In genomic region chr12:81207173-81207572, GRCh38 we compare ENCODE assay signal across 18 cellular contexts.
DNase-seq lines count a peak whose midpoint lies in the region; ATAC-seq and TF ChIP-seq lines count a peak whose summit lies in the region.
"Had no signal": no experiment of that assay in that cellular context is flagged by ENCODE, and none has a peak within 500 bp of the region (broad histone marks: within the 10 kb centered on the region; RNA-seq: fewer than 3 reads in every experiment).

No MANE protein-coding gene starts in this region.

- H3K36me3 ChIP-seq in NT2/D1 (ENCODE audit: insufficient read depth, insufficient read length, low read length) (no peaks in the 10 kb centered on the region), neural cell (ENCODE audit: insufficient read depth, low read length) (no peaks in the 10 kb centered on the region)
- H3K36me3 ChIP-seq: BLaER1 treated with 17β-estradiol and CSF1 and Interleukin-3, amounts not matched to agents 10 nM and 100 nM had no signal

- no peak overlapping the region for H2BK120ac ChIP-seq in H9 (ENCODE audit: low read depth, low read length, poor library complexity, severe bottlenecking)

- no peak for ATAC-seq in natural killer cell treated with Interleukin-12 subunit alpha and Interleukin-12 subunit beta and Interleukin-15 and Interleukin-18, amount 100 ng/mL, for 72 hours
- ATAC-seq: CD8-positive, alpha-beta T cell; HepG2 had no signal

- H3K9ac ChIP-seq in H9 (ENCODE audit: extremely low read depth, insufficient read length, low read length) (no peak overlapping the region), NT2/D1 (ENCODE audit: insufficient read length, low read depth) (no peak overlapping the region), neural cell (ENCODE audit: low read length) (no peak overlapping the region)
- H3K9ac ChIP-seq: BLaER1 treated with 17β-estradiol and CSF1 and Interleukin-3, amounts not matched to agents 10 nM and 100 nM had no signal

- H3K4me3 ChIP-seq in NT2/D1 (ENCODE audit: insufficient read length, low read depth) = no peak overlapping the region
- no peak overlapping the region for H3K4me3 ChIP-seq in neural cell (ENCODE audit: low read length)
- H3K4me3 ChIP-seq: BLaER1 treated with 17β-estradiol and CSF1 and Interleukin-3, amounts not matched to agents 10 nM and 100 nM had no signal

- H3K23ac ChIP-seq in H9 (ENCODE audit: insufficient read length, low read depth, low read length) = no peak overlapping the region

- H3K4me1 Mint-ChIP-seq in H9 = peaks cover 67 to 71% of the 10 kb centered on the region in 2 experiments
- no peaks in the 10 kb centered on the region for H3K4me1 Mint-ChIP-seq in natural killer cell treated with Interleukin-12 subunit alpha and Interleukin-12 subunit beta and Interleukin-15 and Interleukin-18, amount 100 ng/mL, for 72 hours (ENCODE audit: low read depth in 2 of 2)

- peak overlapping the region; percentile 43 for H3K4me2 ChIP-seq in H9 (ENCODE audit: insufficient read depth, insufficient read length, low read length)
- H3K4me2 ChIP-seq in neural cell (ENCODE audit: low read length) = no peak overlapping the region
- H3K4me2 ChIP-seq: BLaER1 treated with 17β-estradiol and CSF1 and Interleukin-3, amounts not matched to agents 10 nM and 100 nM had no signal

- H3K79me2 ChIP-seq in H9 (ENCODE audit: insufficient read depth, low read length) = no peaks in the 10 kb centered on the region
- H3K79me2 ChIP-seq in neural cell (replicated peaks; ENCODE audit: insufficient read depth, low read length) = no peaks in the 10 kb centered on the region

- no peak overlapping the region for H2AK5ac ChIP-seq in H9 (ENCODE audit: insufficient read length, low read length)

- no peak overlapping the region for H3K14ac ChIP-seq in H9 (ENCODE audit: insufficient read depth, low read length)

- H3K9me3 Mint-ChIP-seq in H9 = no peaks in the 10 kb centered on the region
- peaks cover 11% of the 10 kb centered on the region for H3K9me3 Mint-ChIP-seq in natural killer cell treated with Interleukin-12 subunit alpha and Interleukin-12 subunit beta and Interleukin-15 and Interleukin-18, amount 100 ng/mL, for 72 hours

- no peak overlapping the region for H4K8ac ChIP-seq in H9 (replicated peaks; ENCODE audit: insufficient read length, low read depth, low read length)

- H3K9me3 ChIP-seq in H9 (ENCODE audit: control insufficient read depth, low read depth, low read length) = no peaks in the 10 kb centered on the region
- no peaks in the 10 kb centered on the region for H3K9me3 ChIP-seq in NT2/D1 (ENCODE audit: insufficient read depth, low read length)
- H3K9me3 ChIP-seq in neural cell (ENCODE audit: low read length) = no peaks in the 10 kb centered on the region
- H3K9me3 ChIP-seq: BLaER1 treated with 17β-estradiol and CSF1 and Interleukin-3, amounts not matched to agents 10 nM and 100 nM had no signal

- H4K5ac ChIP-seq in H9 (ENCODE audit: insufficient read length, low read depth, low read length) = no peak overlapping the region

- DNase-seq in H9 (no peak), NT2/D1 (ENCODE audit: low read depth, low spot score) (peak; percentile 9), iPS DF 4.7 (ENCODE audit: extremely low read depth, low spot score) (peak; percentile 7), GM20000 (ENCODE audit: low spot score) (no peak), NCI-H1436 treated with DMSO at 0.1 percent for 48 hours (lab: John Stamatoyannopoulos, UW) (no peak)
- DNase-seq in natural killer cell treated with Interleukin-12 subunit alpha and Interleukin-12 subunit beta and Interleukin-15 and Interleukin-18, amount 100 ng/mL, for 72 hours (ENCODE audit: low spot score) = no peak
- DNase-seq: CD8-positive, alpha-beta T cell; EL; GOT3; KBM-7; NCI-H1105; NCI-H187; NCI-H2107; NK-92 treated with Interleukin-12 subunit alpha and Interleukin-12 subunit beta, amount 100 ng/mL, for 24 hours; Right ventricle myocardium superior had no signal

- H3K23me2 ChIP-seq in H9 (ENCODE audit: insufficient read length, low read depth, low read length, poor library complexity, severe bottlenecking) = no peaks in the 10 kb centered on the region

- H3K9me2 ChIP-seq in neural cell (ENCODE audit: insufficient read depth, low read length) = no peaks in the 10 kb centered on the region

- WGBS in H9 (ENCODE audit: extremely low coverage, insufficient read length, low lambda C conversion rate) = no CpG with 5 or more reads among the region's 1 CpG

- H4K91ac ChIP-seq in H9 (ENCODE audit: insufficient read length, low read depth, low read length) = no peak overlapping the region

- no peak for TF ChIP-seq CTCF in H9 (conservative IDR thresholded peaks at IDR 0.05)
- no peak for TF ChIP-seq CTCF in neural cell (IDR thresholded peaks at IDR 0.05; ENCODE audit: poor library complexity, severe bottlenecking)
- no peak for TF ChIP-seq CTCF in GM20000 (IDR thresholded peaks at IDR 0.05; ENCODE audit: extremely low read depth, missing control alignments)

- no peak overlapping the region for H2BK15ac ChIP-seq in H9 (ENCODE audit: low read depth, low read length)

- H2AFZ ChIP-seq in H9 (ENCODE audit: low read length) (no peak overlapping the region), neural cell (ENCODE audit: low read depth, low read length) (no peak overlapping the region)

- no peaks in the 10 kb centered on the region for H3K27me3 ChIP-seq in H9 (ENCODE audit: insufficient read depth, low read length)
- H3K27me3 ChIP-seq in NT2/D1 (ENCODE audit: insufficient read depth, insufficient read length) = no peaks in the 10 kb centered on the region
- H3K27me3 ChIP-seq in neural cell (ENCODE audit: insufficient read depth, low read depth, low read length) = no peaks in the 10 kb centered on the region
- H3K27me3 ChIP-seq: BLaER1 treated with 17β-estradiol and CSF1 and Interleukin-3, amounts not matched to agents 10 nM and 100 nM had no signal

- H3T11ph ChIP-seq in H9 (ENCODE audit: low read length) = no peak overlapping the region

- peak overlapping the region; percentile 48 for H3K18ac ChIP-seq in H9 (ENCODE audit: insufficient read length, low read depth, low read length)

- no peak overlapping the region for H3K56ac ChIP-seq in H9 (ENCODE audit: insufficient read length, low read depth, low read length)

- H3K4me3 Mint-ChIP-seq in H9 = peak overlapping the region in 1 of 2 experiments; percentile 0; a peak in 1 of 5 replicates
- no peak overlapping the region for H3K4me3 Mint-ChIP-seq in natural killer cell treated with Interleukin-12 subunit alpha and Interleukin-12 subunit beta and Interleukin-15 and Interleukin-18, amount 100 ng/mL, for 72 hours
- H3K4me3 Mint-ChIP-seq: CD8-positive, alpha-beta T cell had no signal

- H3F3A ChIP-seq in neural cell (ENCODE audit: insufficient read depth, low read length, poor library complexity, severe bottlenecking) = peaks cover 3% of the 10 kb centered on the region

- no peak overlapping the region for H2BK20ac ChIP-seq in H9 (ENCODE audit: low read depth, low read length, poor library complexity, severe bottlenecking)

- H3K4me1 ChIP-seq in H9 (ENCODE audit: insufficient read depth, low read length) (peaks cover 14% of the 10 kb centered on the region; the same call in 1 of the 2 replicates), NT2/D1 (ENCODE audit: insufficient read depth, insufficient read length) (no peaks in the 10 kb centered on the region)

- H4K20me1 ChIP-seq in H9 (ENCODE audit: control insufficient read depth, insufficient read depth, insufficient read length) = no peaks in the 10 kb centered on the region
- H4K20me1 ChIP-seq in neural cell (ENCODE audit: insufficient read depth) = no peaks in the 10 kb centered on the region
- H4K20me1 ChIP-seq: BLaER1 treated with 17β-estradiol and CSF1 and Interleukin-3, amounts not matched to agents 10 nM and 100 nM had no signal

- H3K4ac ChIP-seq in H9 (ENCODE audit: low read depth, low read length) = no peak overlapping the region

- H3K36me3 Mint-ChIP-seq in H9 (ENCODE audit: insufficient read depth in 1 of 3, low read depth in 3 of 3) = no peaks in the 10 kb centered on the region
- H3K36me3 Mint-ChIP-seq in natural killer cell treated with Interleukin-12 subunit alpha and Interleukin-12 subunit beta and Interleukin-15 and Interleukin-18, amount 100 ng/mL, for 72 hours = no peaks in the 10 kb centered on the region
- H3K36me3 Mint-ChIP-seq: CD8-positive, alpha-beta T cell had no signal

- no peak for TF ChIP-seq RAD21 in neural cell (conservative IDR thresholded peaks at IDR 0.05)

- no peak overlapping the region for H2BK12ac ChIP-seq in H9 (ENCODE audit: insufficient read length, low read depth, low read length)

- no peaks in the 10 kb centered on the region for H3K79me1 ChIP-seq in H9 (ENCODE audit: insufficient read depth, low read depth, low read length, poor library complexity, severe bottlenecking)

- no peaks in the 10 kb centered on the region for H3K27me3 Mint-ChIP-seq in H9 (ENCODE audit: low read depth)
- H3K27me3 Mint-ChIP-seq in natural killer cell treated with Interleukin-12 subunit alpha and Interleukin-12 subunit beta and Interleukin-15 and Interleukin-18, amount 100 ng/mL, for 72 hours = no peaks in the 10 kb centered on the region

- H3K27ac ChIP-seq in H9 (ENCODE audit: insufficient read length, low read depth, low read length) = no peak overlapping the region
- peak overlapping the region; percentile 70 for H3K27ac ChIP-seq in neural cell (ENCODE audit: low read length)
- H3K27ac ChIP-seq: BLaER1 treated with 17β-estradiol and CSF1 and Interleukin-3, amounts not matched to agents 10 nM and 100 nM had no signal

- H2BK5ac ChIP-seq in H9 (ENCODE audit: insufficient read length, low read length) = no peak overlapping the region

- peak overlapping the region in 2 of 3 experiments; percentile 1 to 87; a peak in 3 of 7 replicates for H3K27ac Mint-ChIP-seq in H9
- no peak overlapping the region for H3K27ac Mint-ChIP-seq in natural killer cell treated with Interleukin-12 subunit alpha and Interleukin-12 subunit beta and Interleukin-15 and Interleukin-18, amount 100 ng/mL, for 72 hours
- H3K27ac Mint-ChIP-seq: CD8-positive, alpha-beta T cell had no signal

- no peak for TF ChIP-seq EP300 in neural cell (conservative IDR thresholded peaks at IDR 0.05; ENCODE audit: poor library complexity, severe bottlenecking)

TF ChIP-seq in neural cell, 6 proteins besides CTCF, POLR2A, EP300 and RAD21 (continues in another document):
- TF ChIP-seq SMC3 (conservative IDR thresholded peaks at IDR 0.05; ENCODE audit: poor library complexity) = no peak
- TF ChIP-seq POLR2AphosphoS5 (IDR thresholded peaks at IDR 0.05) = no peak

Comparison
In these comparisons a context has a peak if more than half of its experiments do, and no peak if none do; other contexts are left out.
1. DNase-seq: peak in NT2/D1 (single experiment) and iPS DF 4.7 (single experiment); none in H9 (single experiment), natural killer cell treated with Interleukin-12 subunit alpha and Interleukin-12 subunit beta and Interleukin-15 and Interleukin-18, amount 100 ng/mL, for 72 hours (single experiment), GM20000 (single experiment) and NCI-H1436 treated with DMSO at 0.1 percent for 48 hours (single experiment).
2. H3K27ac Mint-ChIP-seq: peak in H9 (2 of 3); none in natural killer cell treated with Interleukin-12 subunit alpha and Interleukin-12 subunit beta and Interleukin-15 and Interleukin-18, amount 100 ng/mL, for 72 hours (0 of 2).